18 cellular contexts compared by ENCODE assay signal in genomic region chr1:189782280-189782679, GRCh38.
"Had no signal": no experiment of that assay in that cellular context is flagged by ENCODE, and none has a peak within 500 bp of the region (broad histone marks: within the 10 kb centered on the region; RNA-seq: fewer than 3 reads in every experiment).

No MANE protein-coding gene starts in this region.

- H3K9me3 Mint-ChIP-seq: activated naive CD4-positive, alpha-beta T cell treated with anti-CD3 and anti-CD28 coated beads, Interleukin-2, amount 50 U/mL, for 24 hours; stimulated activated memory B cell treated with anti-CD40 and anti-IgM and Interleukin-4, amounts not matched to agents 10 μg/mL and 1 μg/mL and 100 μg/mL, for 72 hours had no signal

- H3K9me3 ChIP-seq: gastroesophageal sphincter, mucosa of descending colon, thyroid gland had no signal

- H3K4me3 Mint-ChIP-seq: activated CD8-positive, alpha-beta memory T cell treated with anti-CD3 and anti-CD28 coated beads, Interleukin-2, amount 10 ng/mL, durations not matched to agents 7 days and 5 days; activated naive CD4-positive, alpha-beta T cell treated with anti-CD3 and anti-CD28 coated beads, Interleukin-2, amount 50 U/mL, for 24 hours; memory B cell; naive thymus-derived CD4-positive, alpha-beta T cell; stimulated activated memory B cell treated with anti-CD40 and anti-IgM and Interleukin-4, amounts not matched to agents 10 μg/mL and 1 μg/mL and 100 μg/mL, for 72 hours had no signal

- H3K4me1 Mint-ChIP-seq: activated CD8-positive, alpha-beta memory T cell treated with anti-CD3 and anti-CD28 coated beads, Interleukin-2, amount 10 ng/mL, durations not matched to agents 7 days and 5 days; activated naive CD4-positive, alpha-beta T cell treated with anti-CD3 and anti-CD28 coated beads, Interleukin-2, amount 50 U/mL, for 24 hours; memory B cell; naive thymus-derived CD4-positive, alpha-beta T cell; stimulated activated memory B cell treated with anti-CD40 and anti-IgM and Interleukin-4, amounts not matched to agents 10 μg/mL and 1 μg/mL and 100 μg/mL, for 72 hours had no signal

- H3K4me3 ChIP-seq: gastroesophageal sphincter, mucosa of descending colon, thyroid gland had no signal

- ATAC-seq: activated CD8-positive, alpha-beta memory T cell treated with anti-CD3 and anti-CD28 coated beads, Interleukin-2, amount 10 ng/mL, durations not matched to agents 7 days and 5 days; gastroesophageal sphincter; left ventricle myocardium superior; mucosa of descending colon; naive thymus-derived CD4-positive, alpha-beta T cell; stimulated activated memory B cell treated with anti-CD40 and anti-IgM and Interleukin-4, amounts not matched to agents 10 μg/mL and 1 μg/mL and 100 μg/mL, for 72 hours had no signal

- H3K36me3 ChIP-seq: gastroesophageal sphincter, thyroid gland had no signal

- DNase-seq: activated CD4-positive, alpha-beta T cell treated with anti-CD3 and anti-CD28 coated beads, Interleukin-2, amount 50 U/mL, for 48 hours; activated CD8-positive, alpha-beta memory T cell treated with anti-CD3 and anti-CD28 coated beads, Interleukin-2, amount 10 ng/mL, durations not matched to agents 7 days and 5 days; activated T-cell treated with anti-CD3 and anti-CD28 coated beads, Interleukin-2, amount 50 U/mL, for 1 hour; caudate nucleus; kidney; left ventricle myocardium superior; mucosa of descending colon; naive thymus-derived CD4-positive, alpha-beta T cell; nucleus accumbens; posterior cingulate gyrus; stimulated activated CD4-positive, alpha-beta T cell treated with anti-CD3 and anti-CD28 coated beads, Interleukin-2, amount 100 ng/mL, for 48 hours; thyroid gland had no signal

- H3K27ac ChIP-seq: gastroesophageal sphincter, thyroid gland, VCaP had no signal

- H3K27me3 ChIP-seq: gastroesophageal sphincter, thyroid gland had no signal

- H3K36me3 Mint-ChIP-seq: activated CD8-positive, alpha-beta memory T cell treated with anti-CD3 and anti-CD28 coated beads, Interleukin-2, amount 10 ng/mL, durations not matched to agents 7 days and 5 days; activated naive CD4-positive, alpha-beta T cell treated with anti-CD3 and anti-CD28 coated beads, Interleukin-2, amount 50 U/mL, for 24 hours; memory B cell; naive thymus-derived CD4-positive, alpha-beta T cell; stimulated activated memory B cell treated with anti-CD40 and anti-IgM and Interleukin-4, amounts not matched to agents 10 μg/mL and 1 μg/mL and 100 μg/mL, for 72 hours had no signal

- H3K4me1 ChIP-seq: gastroesophageal sphincter, thyroid gland had no signal

- H3K27me3 Mint-ChIP-seq: activated CD8-positive, alpha-beta memory T cell treated with anti-CD3 and anti-CD28 coated beads, Interleukin-2, amount 10 ng/mL, durations not matched to agents 7 days and 5 days; activated naive CD4-positive, alpha-beta T cell treated with anti-CD3 and anti-CD28 coated beads, Interleukin-2, amount 50 U/mL, for 24 hours; memory B cell; naive thymus-derived CD4-positive, alpha-beta T cell; stimulated activated memory B cell treated with anti-CD40 and anti-IgM and Interleukin-4, amounts not matched to agents 10 μg/mL and 1 μg/mL and 100 μg/mL, for 72 hours had no signal

- H3K27ac Mint-ChIP-seq: activated CD8-positive, alpha-beta memory T cell treated with anti-CD3 and anti-CD28 coated beads, Interleukin-2, amount 10 ng/mL, durations not matched to agents 7 days and 5 days; activated naive CD4-positive, alpha-beta T cell treated with anti-CD3 and anti-CD28 coated beads, Interleukin-2, amount 50 U/mL, for 24 hours; activated T-helper 2 cell treated with anti-CD3 and anti-CD28 coated beads, Interferon-gamma antibody, Interleukin-2, Interleukin-4, amounts not matched to agents 10 μg/mL and 5 μg/mL and 100 μg/mL, durations not matched to agents 14 hours and 24 hours and 36 hours; memory B cell; naive thymus-derived CD4-positive, alpha-beta T cell; stimulated activated memory B cell treated with anti-CD40 and anti-IgM and Interleukin-4, amounts not matched to agents 10 μg/mL and 1 μg/mL and 100 μg/mL, for 72 hours had no signal
